In genomic region chr11:133137270-133137669, GRCh38 we compare ENCODE assay signal across 3 cellular contexts.
"Had no signal": no experiment of that assay in that cellular context is flagged by ENCODE, and none has a peak within 500 bp of the region (broad histone marks: within the 10 kb centered on the region; RNA-seq: fewer than 3 reads in every experiment).

No MANE protein-coding gene starts in this region.

- ATAC-seq: GM12878 had no signal

- DNase-seq: GDM1, GF-D8 had no signal

- H3K4me3 ChIP-seq: GM12878 had no signal
